In genomic region chr3:143536817-143537535, GRCh38 we compare ENCODE assay signal across 12 cellular contexts.
DNase-seq lines count a peak whose midpoint lies in the region; ATAC-seq and TF ChIP-seq lines count a peak whose summit lies in the region.
"Had no signal": no experiment of that assay in that cellular context is flagged by ENCODE, and none has a peak within 500 bp of the region (broad histone marks: within the 10 kb centered on the region; RNA-seq: fewer than 3 reads in every experiment).

No MANE protein-coding gene starts in this region.

- DNase-seq in DND-41 (no peak), cerebellum (ENCODE audit: low spot score) (peak; percentile 1), occipital lobe (lab: John Stamatoyannopoulos, UW) (no peak), SW 1271 (lab: John Stamatoyannopoulos, UW) (no peak), G401 (ENCODE audit: low spot score) (no peak)
- DNase-seq: activated naive CD4-positive, alpha-beta T cell treated with anti-CD3 and anti-CD28 coated beads, Interleukin-2, amount 10 ng/mL, durations not matched to agents 7 days and 5 days; midbrain; WERI-Rb-1 had no signal

- H3K4me1 ChIP-seq in DND-41 (ENCODE audit: insufficient read depth, low read length) (peaks cover 24% of the 10 kb centered on the region), KMS-11 (ENCODE audit: low read depth, poor library complexity, severe bottlenecking) (peaks cover 57% of the 10 kb centered on the region), neuron (ENCODE audit: insufficient read depth, low read length) (no peaks in the 10 kb centered on the region)

- no peaks in the 10 kb centered on the region for H3K9me3 ChIP-seq in DND-41 (ENCODE audit: insufficient read depth, low read length, severe bottlenecking)
- no peaks in the 10 kb centered on the region for H3K9me3 ChIP-seq in neuron (ENCODE audit: low read length)
- H3K9me3 ChIP-seq: upper lobe of left lung had no signal

- H3K4me2 ChIP-seq in DND-41 (ENCODE audit: insufficient read depth, low read length) (no peak overlapping the region), KMS-11 (peak overlapping the region; percentile 90)

- ATAC-seq in DND-41 (ENCODE audit: insufficient read depth, low read depth) (peak; percentile 54), GM21786 (IDR thresholded peaks at IDR 0.05; ENCODE audit: unreplicated experiment) (no peak)

- H2AFZ ChIP-seq in DND-41 (ENCODE audit: low read depth, low read length) (peak overlapping the region; percentile 12; the same call in 1 of the 2 replicates), KMS-11 (ENCODE audit: low read depth) (no peak overlapping the region), neuron (ENCODE audit: low read depth, low read length) (peak overlapping the region; percentile 20)

- H3K9ac ChIP-seq in DND-41 (ENCODE audit: low read depth, low read length) (no peak overlapping the region), KMS-11 (no peak overlapping the region)

- H3K79me2 ChIP-seq in DND-41 (ENCODE audit: insufficient read depth, low read length): no peaks in the 10 kb centered on the region
- H3K79me2 ChIP-seq in KMS-11 (ENCODE audit: insufficient read depth, low read depth): no peaks in the 10 kb centered on the region

- no peaks in the 10 kb centered on the region for H4K20me1 ChIP-seq in DND-41 (ENCODE audit: insufficient read depth, low read length)
- H4K20me1 ChIP-seq in KMS-11 (ENCODE audit: insufficient read depth): no peaks in the 10 kb centered on the region

- no peaks in the 10 kb centered on the region for H3K36me3 ChIP-seq in DND-41 (ENCODE audit: insufficient read depth, low read length)
- H3K36me3 ChIP-seq in KMS-11 (ENCODE audit: insufficient read depth): no peaks in the 10 kb centered on the region
- no peaks in the 10 kb centered on the region for H3K36me3 ChIP-seq in neuron (ENCODE audit: insufficient read depth, low read length)
- H3K36me3 ChIP-seq: upper lobe of left lung, WERI-Rb-1 had no signal

- TF ChIP-seq CTCF in DND-41 (IDR thresholded peaks at IDR 0.05; ENCODE audit: borderline replicate concordance, extremely low read depth, low read length, poor library complexity, severe bottlenecking) (no peak), KMS-11 (conservative IDR thresholded peaks at IDR 0.05; ENCODE audit: low read depth, low read length) (no peak)

- H3K4me3 ChIP-seq in DND-41 (ENCODE audit: low read depth in 1 of 2, low read length in 2 of 2) (no peak overlapping the region), KMS-11 (IDR thresholded peaks at IDR 0.05; ENCODE audit: insufficient read depth, low read depth, low read length) (peak overlapping the region; percentile 42), neuron (ENCODE audit: low read length) (no peak overlapping the region)
- H3K4me3 ChIP-seq: upper lobe of left lung had no signal

- H3K27ac ChIP-seq in DND-41 (ENCODE audit: low read length): peak overlapping the region; percentile 42; the same call in 1 of the 2 replicates
- peak overlapping the region; percentile 21; the same call in 1 of the 2 replicates for H3K27ac ChIP-seq in KMS-11
- H3K27ac ChIP-seq: WERI-Rb-1 had no signal

- in situ Hi-C loops in G401 (cut with HindIII; ENCODE audit: low sequenced_read_pairs): no loop called here

- H3K27me3 ChIP-seq in DND-41 (ENCODE audit: insufficient read depth, low read length, poor library complexity): no peaks in the 10 kb centered on the region
- H3K27me3 ChIP-seq in KMS-11 (ENCODE audit: insufficient read depth, low read depth): no peaks in the 10 kb centered on the region
- no peaks in the 10 kb centered on the region for H3K27me3 ChIP-seq in neuron (ENCODE audit: insufficient read depth, low read length)
- H3K27me3 ChIP-seq: upper lobe of left lung had no signal
